Comparison of ENCODE assay signal across 8 cellular contexts in the genomic region with DNA sequence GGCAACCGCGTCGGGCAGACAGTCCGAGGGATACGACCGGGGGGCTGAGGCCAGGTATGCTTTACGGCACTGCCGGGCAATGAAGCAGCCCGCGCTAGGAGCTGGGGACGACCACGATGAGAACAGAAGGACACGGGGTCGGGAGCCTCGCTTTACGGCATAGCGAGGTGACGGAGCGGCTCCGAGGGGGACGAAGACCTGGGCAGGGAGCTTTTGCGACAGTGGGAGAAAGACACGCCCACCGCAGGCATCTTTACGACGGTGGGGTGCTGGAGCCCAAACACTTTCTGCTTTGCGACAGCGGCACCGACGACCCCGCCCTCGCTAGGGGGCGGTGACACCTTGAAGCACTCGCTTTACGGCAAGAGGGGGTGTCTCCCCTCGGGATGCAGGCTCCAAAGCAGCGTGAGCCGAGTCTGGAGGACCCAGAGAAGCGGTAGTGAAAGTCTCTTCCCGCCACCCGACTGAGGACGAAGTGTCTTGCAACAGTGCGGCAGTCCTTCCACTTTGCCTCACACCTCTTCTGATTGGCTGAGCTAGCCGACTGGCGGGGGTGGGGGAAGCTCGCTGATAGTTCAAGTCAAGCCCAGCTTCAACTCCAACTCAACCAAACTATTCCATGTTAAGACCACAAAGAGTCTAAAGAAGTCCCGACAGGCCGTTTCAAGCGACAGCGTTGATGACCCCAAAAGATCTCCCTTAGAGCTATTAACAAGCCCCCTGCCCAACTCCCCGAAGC. TPM values are rescaled to one million over a fixed set of nuclear protein-coding genes. Genes with fewer than 3 reads are reported as not detected.
DNase-seq lines count a peak whose midpoint lies in the region; ATAC-seq and FAIRE-seq lines count a peak whose summit lies in the region.

No MANE protein-coding gene starts in this region.

- peak overlapping the region; percentile 61 for H3K9ac ChIP-seq in rectal smooth muscle tissue (ENCODE audit: low read length)

- peaks cover 4% of the 10 kb centered on the region for H3K36me3 ChIP-seq in rectal smooth muscle tissue (ENCODE audit: control insufficient read depth, insufficient read depth, low read length)
- H3K36me3 ChIP-seq in aorta (ENCODE audit: control insufficient read depth in 1 of 2, insufficient read depth in 2 of 2, low read length in 1 of 2), result no peaks in the 10 kb centered on the region

- WGBS in aorta, 2 donors, result 0 to 1% methylated on average over 50 to 51 of the region's 51 CpGs

- H3K27ac ChIP-seq in rectal smooth muscle tissue (ENCODE audit: low read depth, low read length) (peak overlapping the region; percentile 96), aorta (ENCODE audit: low read depth in 1 of 2, low read length in 2 of 2) (peak overlapping the region; percentile 15 to 73)

- H3K9me3 ChIP-seq in aorta (ENCODE audit: control insufficient read depth, low read length), result no peaks in the 10 kb centered on the region

- DNase-seq in GM18507 (ENCODE audit: extremely low spot score, insufficient read length, low read depth) (peak; percentile 96), NCI-H2029 treated with DMSO at 0.1 percent for 48 hours (lab: John Stamatoyannopoulos, UW) (peak; percentile 69), T1000 (lab: John Stamatoyannopoulos, UW) (peak; percentile 98), astrocyte of the hippocampus (ENCODE audit: low read depth, low spot score) (peak; percentile 99), hepatic stellate cell (ENCODE audit: low spot score) (peak; percentile 99), aorta (peak; percentile 99)

- ATAC-seq in HG02981 (IDR thresholded peaks at IDR 0.05; ENCODE audit: unreplicated experiment), result peak; percentile 52
- peak; percentile 94 for ATAC-seq in aorta (ENCODE audit: low FRiP score)

- H3K27me3 ChIP-seq in rectal smooth muscle tissue (ENCODE audit: control insufficient read depth, insufficient read depth, low read length) (no peaks in the 10 kb centered on the region), aorta (ENCODE audit: control insufficient read depth in 1 of 2, insufficient read depth in 2 of 2, low read length in 1 of 2) (no peaks in the 10 kb centered on the region)

- H3K4me1 ChIP-seq in rectal smooth muscle tissue (ENCODE audit: control insufficient read depth, insufficient read depth, low read length), result peaks cover 4% of the 10 kb centered on the region
- H3K4me1 ChIP-seq in aorta (ENCODE audit: control insufficient read depth in 1 of 2, insufficient read depth in 2 of 2, low read length in 2 of 2), result no peaks in the 10 kb centered on the region

- FAIRE-seq in GM18507 (lab: Jason Lieb, UNC), result peak; percentile 100

- intact Hi-C loops in aorta (cut with DNase I), result loop anchor here in 1 of 2 donors (1.0 to 2.0 kb wide), 2 partner anchors 19 to 23 kb away; partner anchors contain the start of gene KCTD11

- H3K4me3 ChIP-seq in rectal smooth muscle tissue (ENCODE audit: low read length) (peak overlapping the region; percentile 93), aorta (ENCODE audit: low read length in 2 of 2) (peak overlapping the region; percentile 54 to 57)

RNA-seq across cellular contexts. Expression of gene NEURL4, which starts 0.4 kb away (rescaled TPM):
- total RNA-seq in aorta, result 10 to 100 TPM; 24.5 to 36.7 TPM
- 10 to 100 TPM in 1 of 2 donors, 1 to 10 TPM in 1; 7.3 to 52.8 TPM for polyA plus RNA-seq in aorta

RNA-seq across cellular contexts. Expression of gene ACAP1, which starts 6.8 kb away (rescaled TPM):
- total RNA-seq in aorta, result 10 to 100 TPM; 18.6 to 21.8 TPM
- 10 to 100 TPM in 1 of 2 donors, 1 to 10 TPM in 1; 6.5 to 10.8 TPM for polyA plus RNA-seq in aorta

RNA-seq across cellular contexts. Expression of gene GPS2, which starts 14.4 kb away (rescaled TPM):
- total RNA-seq in aorta, result 10 to 100 TPM; 49.5 to 55.6 TPM
- 10 to 100 TPM; 55.0 to 99.1 TPM for polyA plus RNA-seq in aorta

RNA-seq across cellular contexts. Expression of gene EIF5A, which starts 22.1 kb away (rescaled TPM):
- 100 to 1,000 TPM; 198 to 280 TPM for total RNA-seq in aorta
- polyA plus RNA-seq in aorta, result 100 to 1,000 TPM; 223 to 232 TPM

RNA-seq across cellular contexts. Expression of gene KCTD11, which starts 22.4 kb away (rescaled TPM):
- total RNA-seq in aorta, result 10 to 100 TPM; 12.4 to 15.8 TPM
- polyA plus RNA-seq in aorta, result 10 to 100 TPM; 11.0 to 11.4 TPM

Comparison
In these comparisons a context has a peak if more than half of its experiments do, and no peak if none do; other contexts are left out.
1. Peak in every context shown above with its lines: DNase-seq, ATAC-seq, H3K4me3 ChIP-seq and H3K27ac ChIP-seq.